Comparison of ENCODE assay signal across 8 cellular contexts in genomic region chr9:137129456-137130175, GRCh38. TPM values are rescaled to one million over a fixed set of nuclear protein-coding genes. Genes with fewer than 3 reads are reported as not detected.
A peak's percentile ranks its signal among the peaks of the same experiment; 100 is the strongest.
DNase-seq lines count a peak whose midpoint lies in the region; ATAC-seq and FAIRE-seq lines count a peak whose summit lies in the region.

No MANE protein-coding gene starts in this region.

- ATAC-seq in GM18498 (IDR thresholded peaks at IDR 0.05; ENCODE audit: unreplicated experiment) (peak; percentile 89), HG02885 (IDR thresholded peaks at IDR 0.05; ENCODE audit: poor library complexity, unreplicated experiment) (peak; percentile 89)

- peak; percentile 17 for DNase-seq in NCI-H187 treated with DMSO at 0.1 percent for 48 hours (lab: John Stamatoyannopoulos, UW)
- DNase-seq in T-helper 9 cell = peak; percentile 79
- DNase-seq in astrocyte of the hippocampus (ENCODE audit: low read depth, low spot score) = peak; percentile 97
- DNase-seq in hippocampal formation (lab: John Stamatoyannopoulos, UW) = peak; percentile 71 to 81
- DNase-seq in renal cortical epithelial cell (ENCODE audit: low read depth) = peak; percentile 78
- no peak for DNase-seq in urothelium cell line (ENCODE audit: low spot score)

- FAIRE-seq in urothelium cell line (lab: Jason Lieb, UNC) = no peak

RNA-seq across cellular contexts. Expression of gene GRIN1, which starts 9.3 kb away (rescaled TPM):
- total RNA-seq in renal cortical epithelial cell = 0.30 TPM in 1 of 2 replicates, not detected in the other

RNA-seq across cellular contexts. Expression of gene DPP7, which starts 15.1 kb away (rescaled TPM):
- total RNA-seq in renal cortical epithelial cell = 42.3 and 70.2 TPM in 2 replicates

RNA-seq across cellular contexts. Expression of gene LRRC26, which starts 40.2 kb away (rescaled TPM):
- total RNA-seq in renal cortical epithelial cell = not detected in 2 replicates

RNA-seq across cellular contexts. Expression of gene TMEM210, which starts 42.2 kb away (rescaled TPM):
- total RNA-seq in renal cortical epithelial cell = not detected in 2 replicates

RNA-seq across cellular contexts. Expression of gene MAN1B1, which starts 42.8 kb away (rescaled TPM):
- total RNA-seq in renal cortical epithelial cell = 67.6 and 71.4 TPM in 2 replicates
